Comparison of ENCODE assay signal across 8 cellular contexts in genomic region chr17:17303847-17304490, GRCh38. TPM values are rescaled to one million over a fixed set of nuclear protein-coding genes. Genes with fewer than 3 reads are reported as not detected.
DNase-seq lines count a peak whose midpoint lies in the region; ATAC-seq and TF ChIP-seq lines count a peak whose summit lies in the region.

No MANE protein-coding gene starts in this region.

- no peak for TF ChIP-seq CTCF in breast epithelium (IDR thresholded peaks at IDR 0.05)

- H3K79me2 ChIP-seq in ACC112 (ENCODE audit: control insufficient read depth, insufficient read depth, low read length, unreplicated experiment): peaks cover 3% of the 10 kb centered on the region

- peaks cover 11% of the 10 kb centered on the region for H3K4me1 ChIP-seq in ACC112 (ENCODE audit: control insufficient read depth, insufficient read depth, low read length, unreplicated experiment)
- peaks cover 4% of the 10 kb centered on the region; the same call in 1 of the 2 replicates for H3K4me1 ChIP-seq in HUES48 (ENCODE audit: control insufficient read depth, insufficient read depth, low read length)
- no peaks in the 10 kb centered on the region for H3K4me1 ChIP-seq in breast epithelium
- peaks cover 0 to 16% of the 10 kb centered on the region in 2 donors for H3K4me1 ChIP-seq in muscle layer of duodenum (ENCODE audit: control insufficient read depth in 1 of 2, insufficient read depth in 2 of 2, low read length in 2 of 2)

- ATAC-seq in HG03378 (IDR thresholded peaks at IDR 0.05; ENCODE audit: unreplicated experiment) (no peak), GM19463 (IDR thresholded peaks at IDR 0.05; ENCODE audit: unreplicated experiment) (no peak)

- no peak overlapping the region for H3K9ac ChIP-seq in HUES48 (ENCODE audit: low read depth, low read length)

- peak overlapping the region; percentile 89 for H3K4me3 ChIP-seq in ACC112 (ENCODE audit: low read depth, low read length)
- H3K4me3 ChIP-seq in HUES48 (ENCODE audit: low read depth, low read length): peak overlapping the region; percentile 70
- peak overlapping the region; percentile 46 to 77 (median 63) for H3K4me3 ChIP-seq in breast epithelium
- H3K4me3 ChIP-seq in muscle layer of duodenum (ENCODE audit: low read depth in 1 of 2, low read length in 2 of 2): peak overlapping the region; percentile 48 to 70

- H3K36me3 ChIP-seq in ACC112 (ENCODE audit: insufficient read depth, low read length) (no peaks in the 10 kb centered on the region), HUES48 (ENCODE audit: control insufficient read depth, insufficient read depth, low read length) (no peaks in the 10 kb centered on the region), breast epithelium (no peaks in the 10 kb centered on the region), muscle layer of duodenum (ENCODE audit: control insufficient read depth in 1 of 2, insufficient read depth in 2 of 2, low read length in 2 of 2) (peaks cover 0 to 4% of the 10 kb centered on the region in 2 donors)

- in situ Hi-C loops in KBM-7 (cut with MboI; ENCODE audit: low pct_unique_long_range_greater_than_20kb, low sequenced_read_pairs): loop anchor here (25.0 kb wide), 1 partner anchor 292 kb away; no protein-coding TSS in a partner anchor

- no peak for DNase-seq in breast epithelium (ENCODE audit: low spot score in 2 of 2)
- DNase-seq in stimulated activated CD4-positive, alpha-beta T cell treated with anti-CD3 and anti-CD28 coated beads, Interleukin-2, amount 100 ng/mL, for 48 hours: no peak
- no peak for DNase-seq in KBM-7

- H3K27ac ChIP-seq in ACC112 (ENCODE audit: low read depth, low read length) (no peak overlapping the region), HUES48 (ENCODE audit: low read depth, low read length) (no peak overlapping the region), breast epithelium (peak overlapping the region; percentile 42 to 62), muscle layer of duodenum (ENCODE audit: low read length) (no peak overlapping the region)

- intact Hi-C loops in breast epithelium (cut with DNase I; ENCODE audit: low total_unique reads): no loop called here

- no peak for TF ChIP-seq POLR2A in breast epithelium (IDR thresholded peaks at IDR 0.05)

- H3K9me3 ChIP-seq in HUES48 (ENCODE audit: control insufficient read depth, insufficient read depth, low read length) (no peaks in the 10 kb centered on the region), breast epithelium (no peaks in the 10 kb centered on the region), muscle layer of duodenum (ENCODE audit: control insufficient read depth in 1 of 2, low read length in 2 of 2) (no peaks in the 10 kb centered on the region)

- H3K27me3 ChIP-seq in ACC112 (ENCODE audit: insufficient read depth, low read length): no peaks in the 10 kb centered on the region
- H3K27me3 ChIP-seq in HUES48 (ENCODE audit: control insufficient read depth, insufficient read depth, low read length): peaks cover 11% of the 10 kb centered on the region
- H3K27me3 ChIP-seq in breast epithelium: no peaks in the 10 kb centered on the region
- H3K27me3 ChIP-seq in muscle layer of duodenum (ENCODE audit: low read depth, low read length): no peaks in the 10 kb centered on the region

- peak overlapping the region; percentile 63 for H2AFZ ChIP-seq in ACC112 (ENCODE audit: low read length, unreplicated experiment)

RNA-seq across cellular contexts. Expression of gene NT5M, which starts 0.8 kb away (rescaled TPM):
- total RNA-seq in breast epithelium: 1 to 10 TPM; 1.0 to 4.6 (median 2.9) TPM

RNA-seq across cellular contexts. Expression of gene COPS3, which starts 22.9 kb away (rescaled TPM):
- total RNA-seq in breast epithelium: 10 to 100 TPM; 59.6 to 61.3 (median 60.6) TPM

Comparison
In these comparisons a context has a peak if more than half of its experiments do, and no peak if none do; other contexts are left out.
1. H3K27ac ChIP-seq: peak in breast epithelium (2 of 2); none in ACC112 (single experiment), HUES48 (single experiment) and muscle layer of duodenum (single experiment).
2. Peak in every context shown above with its lines, with median percentiles within 50 percentile points of each other: H3K4me3 ChIP-seq.